ENCODE assay signal across 18 cellular contexts in genomic region chr2:65389476-65389875, GRCh38.
"Had no signal": no experiment of that assay in that cellular context is flagged by ENCODE, and none has a peak within 500 bp of the region (broad histone marks: within the 10 kb centered on the region; RNA-seq: fewer than 3 reads in every experiment).

No MANE protein-coding gene starts in this region.

- H3K9me3 Mint-ChIP-seq: activated CD4-positive, alpha-beta memory T cell treated with anti-CD3 and anti-CD28 coated beads for 36 hours; activated T-helper 1 cell treated with anti-CD3 and anti-CD28 coated beads, Interleukin-12 subunit alpha, Interleukin-12 subunit beta, Interleukin-2, Interleukin-4 antibody, amounts not matched to agents 30 ng/mL and 10 ng/mL and 1 ng/mL, durations not matched to agents 14 hours and 24 hours and 36 hours; naive thymus-derived CD4-positive, alpha-beta T cell; stimulated activated naive CD8-positive, alpha-beta T cell treated with anti-CD3 and anti-CD28 coated beads, Interleukin-15, Interleukin-2, amounts not matched to agents 100 ng/mL and 50 ng/mL, for 24 hours had no signal

- H3K4me3 ChIP-seq: dorsolateral prefrontal cortex, mucosa of descending colon, ovary, psoas muscle, transverse colon, vagina had no signal

- FAIRE-seq: kidney, TTC549 had no signal

- H3K27me3 ChIP-seq: dorsolateral prefrontal cortex, ovary, transverse colon, vagina had no signal

- H3K9me3 ChIP-seq: mucosa of descending colon, ovary, psoas muscle, transverse colon, vagina had no signal

- H3K27ac Mint-ChIP-seq: activated CD4-positive, alpha-beta memory T cell treated with anti-CD3 and anti-CD28 coated beads for 36 hours; activated naive CD8-positive, alpha-beta T cell; activated T-helper 1 cell treated with anti-CD3 and anti-CD28 coated beads, Interleukin-12 subunit alpha, Interleukin-12 subunit beta, Interleukin-2, Interleukin-4 antibody, amounts not matched to agents 30 ng/mL and 10 ng/mL and 1 ng/mL, durations not matched to agents 14 hours and 24 hours and 36 hours had no signal

- H3K36me3 ChIP-seq: ovary, transverse colon, vagina had no signal

- DNase-seq: activated CD4-positive, alpha-beta T cell treated with anti-CD3 and anti-CD28 coated beads for 4 hours; activated T-cell treated with anti-CD3 and anti-CD28 coated beads for 4 hours; amniotic stem cell; dorsolateral prefrontal cortex; glutamatergic neuron; kidney; ovary; psoas muscle; right cardiac atrium had no signal

- ATAC-seq: right cardiac atrium had no signal

- H3K36me3 Mint-ChIP-seq: activated CD4-positive, alpha-beta memory T cell treated with anti-CD3 and anti-CD28 coated beads for 36 hours; activated naive CD8-positive, alpha-beta T cell; naive thymus-derived CD4-positive, alpha-beta T cell had no signal

- H3K27ac ChIP-seq: ovary, psoas muscle, transverse colon, vagina had no signal

- H3K4me3 Mint-ChIP-seq: activated CD4-positive, alpha-beta memory T cell treated with anti-CD3 and anti-CD28 coated beads for 36 hours; activated naive CD8-positive, alpha-beta T cell; activated T-helper 1 cell treated with anti-CD3 and anti-CD28 coated beads, Interleukin-12 subunit alpha, Interleukin-12 subunit beta, Interleukin-2, Interleukin-4 antibody, amounts not matched to agents 30 ng/mL and 10 ng/mL and 1 ng/mL, durations not matched to agents 14 hours and 24 hours and 36 hours; stimulated activated naive CD8-positive, alpha-beta T cell treated with anti-CD3 and anti-CD28 coated beads, Interleukin-15, Interleukin-2, amounts not matched to agents 100 ng/mL and 50 ng/mL, for 24 hours had no signal
